ENCODE assay signal across 8 cellular contexts in the genomic region with DNA sequence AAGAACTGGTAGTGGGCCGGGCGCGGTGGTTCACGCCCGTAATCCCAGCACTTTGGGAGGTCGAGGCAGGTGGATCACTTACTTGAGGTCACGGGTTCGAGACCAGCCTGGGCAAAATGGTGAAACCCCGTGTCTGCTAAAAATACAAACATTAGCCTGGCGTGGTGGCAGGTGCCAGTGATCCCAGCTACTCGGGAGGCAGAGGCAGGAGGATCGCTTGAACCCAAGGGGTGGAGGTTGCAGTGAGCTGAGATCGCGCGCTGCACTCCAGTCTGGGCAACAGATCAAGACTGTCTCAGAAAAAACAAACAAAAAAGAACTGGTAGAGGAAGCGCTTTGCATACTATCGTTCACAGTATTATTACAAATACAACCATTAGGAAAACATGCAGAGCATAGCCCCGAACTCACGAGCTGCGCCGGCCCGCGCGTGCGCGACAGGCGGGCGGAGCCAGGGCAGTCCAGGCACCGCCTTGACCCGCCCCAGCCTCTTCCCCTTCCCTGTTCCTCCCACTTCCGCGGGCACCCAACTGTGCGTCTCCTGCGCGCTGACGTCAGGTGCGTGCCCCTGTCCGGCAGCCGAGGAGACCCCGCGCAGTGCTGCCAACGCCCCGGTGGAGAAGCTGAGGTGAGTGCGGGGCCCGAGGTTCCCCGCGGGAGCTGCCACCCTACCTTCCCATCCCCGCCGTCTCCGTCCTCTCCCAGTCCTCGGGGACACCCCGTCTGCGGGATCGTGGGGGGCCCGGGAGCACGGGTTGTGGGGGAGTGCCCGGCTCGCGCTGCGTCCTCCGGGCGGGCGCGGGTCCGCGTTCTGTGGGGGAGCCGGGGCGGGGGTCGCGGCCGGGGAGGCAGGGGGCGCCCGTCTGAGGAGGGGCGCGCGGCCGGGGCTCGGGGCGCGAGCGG. TPM values are rescaled to one million over a fixed set of nuclear protein-coding genes. Genes with fewer than 3 reads are reported as not detected.
A peak's percentile ranks its signal among the peaks of the same experiment; 100 is the strongest.
DNase-seq lines count a peak whose midpoint lies in the region; ATAC-seq, FAIRE-seq and TF ChIP-seq lines count a peak whose summit lies in the region.

Gene CDC42, plus strand, starts transcription at position 595 of the 903 bp plus-strand sequence. CDS start 25,770 bp downstream, outside the sequence.

- peak; percentile 79 for DNase-seq in GM12891 (ENCODE audit: insufficient read length, low spot score)
- peak; percentile 92 for DNase-seq in NCI-H146 (lab: John Stamatoyannopoulos, UW)
- peak; percentile 92 to 99 (median 97) for DNase-seq in T-cell
- peak; percentile 99 for DNase-seq in cardiac septum (ENCODE audit: low spot score)
- peak; percentile 96 to 100 (median 97) for DNase-seq in posterior cingulate gyrus
- DNase-seq in type B pancreatic cell (ENCODE audit: extremely low spot score, unreplicated experiment): peak; percentile 98

- H3K36me3 Mint-ChIP-seq in T-cell: peaks cover 23% of the 10 kb centered on the region
- H3K36me3 Mint-ChIP-seq in type B pancreatic cell: peaks cover 16% of the 10 kb centered on the region

- H3K4me1 Mint-ChIP-seq in T-cell (peaks cover 65 to 69% (median 67%) of the 10 kb centered on the region in 3 donors), type B pancreatic cell (ENCODE audit: unreplicated experiment) (peaks cover 33% of the 10 kb centered on the region)

- H3K27me3 Mint-ChIP-seq in T-cell (no peaks in the 10 kb centered on the region), type B pancreatic cell (no peaks in the 10 kb centered on the region)

- no peak for TF ChIP-seq CTCF in type B pancreatic cell (conservative IDR thresholded peaks at IDR 0.05)

- CTCF ChIA-PET in T-cell (lab: Charles Lee): interaction anchor here (0.5 to 3.8 kb wide), 7 partner anchors 12 to 28 kb away, joined by 3 to 35 read pairs (median 5); no protein-coding TSS in a partner anchor

- H3K4me3 Mint-ChIP-seq in T-cell (peak within 1 kb of the TSS; percentile 94 to 99 (median 97)), type B pancreatic cell (peak within 1 kb of the TSS; percentile 100)

- TF ChIP-seq POLR2A in GM12891 (IDR thresholded peaks at IDR 0.05; ENCODE audit: low read depth, low read length): peak; percentile 96

- peak within 1 kb of the TSS; percentile 100 for H3K27ac ChIP-seq in adipose tissue (ENCODE audit: low read depth, low read length)

- H3K9me3 Mint-ChIP-seq in T-cell (no peaks in the 10 kb centered on the region), type B pancreatic cell (no peaks in the 10 kb centered on the region)

- intact Hi-C loops in cardiac septum (cut with DNase I): loop anchor here (1.0 kb wide), 1 partner anchor 27 kb away; no protein-coding TSS in a partner anchor
- intact Hi-C loops in posterior cingulate gyrus (cut with DNase I): loop anchor here (1.0 kb wide), 1 partner anchor 27 kb away; no protein-coding TSS in a partner anchor

- peak; percentile 93 for FAIRE-seq in GM12891 (lab: Jason Lieb, UNC)

- POLR2A ChIA-PET in T-cell (lab: Charles Lee): interaction anchor here (0.5 to 4.0 kb wide), 10 partner anchors 8 to 33 kb away, joined by 3 to 84 read pairs (median 6); no protein-coding TSS in a partner anchor

- ATAC-seq in HG02840 (IDR thresholded peaks at IDR 0.05; ENCODE audit: low FRiP score, unreplicated experiment): peak; percentile 75
- ATAC-seq in T-cell (replicated peaks in 1 of 4): peak; percentile 92 to 96 (median 93)

- WGBS in adipose tissue, 3 donors: 16 to 17% (median 17%) methylated on average over 58 to 80 of the region's 81 CpGs

- H3K27ac Mint-ChIP-seq in T-cell (peak within 1 kb of the TSS; percentile 95 to 98), type B pancreatic cell (peak within 1 kb of the TSS; percentile 100)

TF ChIP-seq in GM12891, 5 proteins besides CTCF, POLR2A, EP300 and RAD21:
- TF ChIP-seq POU2F2 (IDR thresholded peaks at IDR 0.05; ENCODE audit: low read depth, low read length) (peak; percentile 76; the same call in 1 of the 2 replicates), SPI1 (IDR thresholded peaks at IDR 0.05; ENCODE audit: low read depth, low read length) (peak; percentile 87), PAX5 (IDR thresholded peaks at IDR 0.05; ENCODE audit: insufficient read depth, low read length, severe bottlenecking) (no peak), POLR2AphosphoS5 (IDR thresholded peaks at IDR 0.05; ENCODE audit: low read depth, low read length) (peak; percentile 98), TAF1 (IDR thresholded peaks at IDR 0.05; ENCODE audit: low read depth, low read length) (peak; percentile 91)
TF ChIP-seq in GM12891: peak in this region for 4.

RNA-seq across cellular contexts. Expression of gene CDC42, which starts in this region (rescaled TPM):
- 265 TPM for polyA plus RNA-seq in GM12891 (2012; ENCODE audit: low read depth, missing spikeins)
- total RNA-seq in T-cell (100 to 1,000 TPM; 181 to 348 (median 192) TPM), cardiac septum (164 TPM), type B pancreatic cell (ENCODE audit: low replicate concordance) (238 and 301 TPM in 2 replicates)
- polyA plus RNA-seq in adipose tissue: 100 to 1,000 TPM in 2 of 3 donors, 10 to 100 TPM in 1; 55.3 to 184 (median 159) TPM

Comparison
In these comparisons a context has a peak if more than half of its experiments do, and no peak if none do; other contexts are left out.
1. Peak in every context shown above with its lines: DNase-seq, ATAC-seq and H3K27ac ChIP-seq.